Comparison of ENCODE assay signal across 13 cellular contexts in the genomic region with DNA sequence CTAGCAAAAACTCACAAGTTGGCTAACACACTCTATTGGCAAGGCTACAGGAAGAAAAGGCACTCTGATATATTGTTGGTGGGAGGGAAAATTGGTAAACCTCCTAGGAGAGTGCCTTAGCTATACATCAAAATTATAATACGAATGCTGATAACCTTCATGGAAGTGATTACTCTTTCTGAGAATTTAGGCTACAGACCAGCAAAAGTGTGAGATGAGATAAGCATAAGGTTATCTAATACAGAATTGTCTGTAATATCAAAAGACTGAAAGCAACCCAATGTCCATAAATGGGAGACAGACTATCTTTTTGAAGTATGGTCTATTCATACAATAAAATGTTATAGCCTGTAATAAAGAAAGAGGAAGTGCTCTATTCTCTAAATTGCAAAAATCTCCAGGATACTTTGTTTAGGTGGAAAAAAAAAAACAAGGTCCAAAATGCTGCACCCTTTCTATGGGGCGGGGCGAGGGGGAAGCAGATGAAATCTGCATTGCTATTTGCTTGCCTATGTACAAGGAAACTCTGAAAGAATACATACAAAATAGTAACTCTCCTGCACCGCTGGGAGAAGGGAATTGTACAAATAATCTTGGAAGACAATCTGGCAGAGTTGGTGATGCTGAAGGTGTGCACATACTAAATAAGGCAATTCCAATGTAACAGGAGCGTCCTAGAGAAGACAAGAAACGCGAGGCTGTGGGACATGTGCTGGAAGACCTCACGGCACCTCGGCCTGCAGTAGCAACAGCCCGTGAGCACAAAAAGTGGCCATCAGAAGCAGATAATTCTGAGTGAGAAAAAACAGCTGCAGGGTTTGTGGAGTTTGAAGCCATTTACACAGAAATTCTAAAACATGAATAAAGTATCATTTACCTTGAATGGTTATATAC.
DNase-seq lines count a peak whose midpoint lies in the region; ATAC-seq and TF ChIP-seq lines count a peak whose summit lies in the region.
"Had no signal": no experiment of that assay in that cellular context is flagged by ENCODE, and none has a peak within 500 bp of the region (broad histone marks: within the 10 kb centered on the region; RNA-seq: fewer than 3 reads in every experiment).

No MANE protein-coding gene starts in this region.

- intact Hi-C loops in right cardiac atrium (cut with DNase I) = no loop called here
- intact Hi-C loops in Right ventricle myocardium inferior (cut with DNase I) = no loop called here
- intact Hi-C loops in upper lobe of right lung (cut with DNase I) = no loop called here

- H3K27ac Mint-ChIP-seq in activated naive CD8-positive, alpha-beta T cell treated with anti-CD3 and anti-CD28 coated beads, Interleukin-2, amount 50 U/mL, for 24 hours = peak overlapping the region; percentile 29
- H3K27ac Mint-ChIP-seq: activated CD4-positive, alpha-beta T cell treated with anti-CD3 and anti-CD28 coated beads, Interleukin-2, amount 10 ng/mL, durations not matched to agents 7 days and 5 days had no signal

- H3K36me3 Mint-ChIP-seq in activated naive CD8-positive, alpha-beta T cell treated with anti-CD3 and anti-CD28 coated beads, Interleukin-2, amount 50 U/mL, for 24 hours (ENCODE audit: low read depth) = peaks cover 41% of the 10 kb centered on the region

- H3K27me3 ChIP-seq in right cardiac atrium (ENCODE audit: control insufficient read depth, insufficient read depth) (no peaks in the 10 kb centered on the region), upper lobe of right lung (no peaks in the 10 kb centered on the region)
- H3K27me3 ChIP-seq: ovary had no signal

- H3K4me1 ChIP-seq in right cardiac atrium (ENCODE audit: control insufficient read depth, insufficient read depth, low read length) (peaks cover 8% of the 10 kb centered on the region), mesodermal cell (ENCODE audit: control insufficient read depth, insufficient read depth, low read length, poor library complexity, severe bottlenecking) (peaks cover 34% of the 10 kb centered on the region), upper lobe of right lung (peaks cover 31% of the 10 kb centered on the region)

- peaks cover 52% of the 10 kb centered on the region for H3K4me1 Mint-ChIP-seq in activated naive CD8-positive, alpha-beta T cell treated with anti-CD3 and anti-CD28 coated beads, Interleukin-2, amount 50 U/mL, for 24 hours

- DNase-seq in right cardiac atrium (no peak), Right ventricle myocardium inferior (ENCODE audit: missing footprints) (no peak), upper lobe of right lung (no peak), NCI-H2196 treated with DMSO at 0.1 percent for 48 hours (lab: John Stamatoyannopoulos, UW; ENCODE audit: unreplicated experiment) (no peak), globus pallidus (ENCODE audit: low spot score) (no peak)
- DNase-seq in activated naive CD8-positive, alpha-beta T cell treated with anti-CD3 and anti-CD28 coated beads, Interleukin-2, amount 50 U/mL, for 24 hours = no peak
- DNase-seq: activated CD4-positive, alpha-beta T cell treated with anti-CD3 and anti-CD28 coated beads, Interleukin-2, amount 10 ng/mL, durations not matched to agents 7 days and 5 days; amygdala; C1 segment of cervical spinal cord; KG1; ovary had no signal

- no peak for TF ChIP-seq CTCF in upper lobe of right lung (IDR thresholded peaks at IDR 0.05)

- H3K36me3 ChIP-seq in mesodermal cell (ENCODE audit: control insufficient read depth, insufficient read depth, low read length) (peaks cover 92% of the 10 kb centered on the region), upper lobe of right lung (no peaks in the 10 kb centered on the region)
- H3K36me3 ChIP-seq: ovary had no signal

- H3K27ac ChIP-seq in right cardiac atrium (ENCODE audit: low read length) (peak overlapping the region; percentile 36), mesodermal cell (ENCODE audit: low read depth, low read length, severe bottlenecking) (peak overlapping the region; percentile 83), upper lobe of right lung (peak overlapping the region; percentile 53)

- H3K9me3 ChIP-seq in right cardiac atrium (ENCODE audit: control insufficient read depth, low read length) (no peaks in the 10 kb centered on the region), mesodermal cell (ENCODE audit: control insufficient read depth, low read length) (no peaks in the 10 kb centered on the region), upper lobe of right lung (no peaks in the 10 kb centered on the region)
- H3K9me3 ChIP-seq: ovary had no signal

- WGBS in right cardiac atrium = 53% methylated on average over 10 of the region's 10 CpGs
- WGBS in mesodermal cell (ENCODE audit: insufficient coverage in 2 of 2), 2 experiments = 82 to 94% methylated on average over 7 of the region's 10 CpGs

- H3K4me3 Mint-ChIP-seq in activated naive CD8-positive, alpha-beta T cell treated with anti-CD3 and anti-CD28 coated beads, Interleukin-2, amount 50 U/mL, for 24 hours = no peak overlapping the region
- H3K4me3 Mint-ChIP-seq: activated CD4-positive, alpha-beta T cell treated with anti-CD3 and anti-CD28 coated beads, Interleukin-2, amount 10 ng/mL, durations not matched to agents 7 days and 5 days had no signal

- no peaks in the 10 kb centered on the region for H3K9me3 Mint-ChIP-seq in activated naive CD8-positive, alpha-beta T cell treated with anti-CD3 and anti-CD28 coated beads, Interleukin-2, amount 50 U/mL, for 24 hours

- ATAC-seq in right cardiac atrium (no peak), Right ventricle myocardium inferior (no peak), upper lobe of right lung (no peak), GM21526 (IDR thresholded peaks at IDR 0.05; ENCODE audit: low FRiP score, unreplicated experiment) (no peak)
- ATAC-seq in activated naive CD8-positive, alpha-beta T cell treated with anti-CD3 and anti-CD28 coated beads, Interleukin-2, amount 50 U/mL, for 24 hours = no peak

- H3K4me3 ChIP-seq in right cardiac atrium (ENCODE audit: low read length) (no peak overlapping the region), mesodermal cell (ENCODE audit: extremely low read depth, insufficient read depth, low read length, poor library complexity, severe bottlenecking) (no peak overlapping the region), upper lobe of right lung (no peak overlapping the region)
- H3K4me3 ChIP-seq: ovary had no signal

- H3K27me3 Mint-ChIP-seq in activated naive CD8-positive, alpha-beta T cell treated with anti-CD3 and anti-CD28 coated beads, Interleukin-2, amount 50 U/mL, for 24 hours = no peaks in the 10 kb centered on the region
- H3K27me3 Mint-ChIP-seq: activated CD4-positive, alpha-beta T cell treated with anti-CD3 and anti-CD28 coated beads, Interleukin-2, amount 10 ng/mL, durations not matched to agents 7 days and 5 days had no signal
